8 cellular contexts compared by ENCODE assay signal in the genomic region with DNA sequence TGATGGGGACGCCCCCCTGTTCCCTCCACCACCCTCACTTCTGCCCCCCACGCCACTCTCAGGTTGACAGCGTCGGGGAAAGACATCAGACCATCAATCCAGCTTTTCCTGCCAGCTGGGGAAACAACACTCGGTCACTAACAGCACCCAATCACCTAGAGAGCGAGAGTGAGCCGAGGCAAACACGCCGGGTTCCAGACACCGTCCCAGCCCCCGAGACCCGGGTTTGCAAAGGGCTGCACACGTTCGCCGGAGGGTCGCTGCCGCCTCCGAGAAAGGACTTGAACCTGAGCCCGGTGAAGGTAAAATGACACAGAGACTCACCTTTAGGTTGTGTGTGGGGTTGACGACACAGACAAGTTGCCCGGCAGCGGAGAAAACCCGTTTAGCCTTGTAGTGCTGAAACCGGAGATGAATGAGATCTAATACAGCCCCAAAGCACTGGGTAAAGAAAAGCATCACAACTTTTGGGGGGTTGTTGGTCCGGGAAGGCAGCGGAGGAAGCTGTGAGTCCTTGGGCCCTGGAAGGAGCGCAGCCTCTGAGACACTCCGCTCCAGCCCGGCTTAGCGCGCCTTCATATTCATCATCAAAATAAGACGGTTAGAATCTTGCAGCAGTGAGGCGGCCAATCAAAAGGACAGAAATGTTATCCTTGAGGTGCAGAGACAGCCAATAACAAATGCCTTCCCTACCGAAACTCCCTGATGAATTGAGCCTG. TPM values are rescaled to one million over a fixed set of nuclear protein-coding genes. Genes with fewer than 3 reads are reported as not detected.
DNase-seq lines count a peak whose midpoint lies in the region; ATAC-seq and TF ChIP-seq lines count a peak whose summit lies in the region.

A gene with protein sequence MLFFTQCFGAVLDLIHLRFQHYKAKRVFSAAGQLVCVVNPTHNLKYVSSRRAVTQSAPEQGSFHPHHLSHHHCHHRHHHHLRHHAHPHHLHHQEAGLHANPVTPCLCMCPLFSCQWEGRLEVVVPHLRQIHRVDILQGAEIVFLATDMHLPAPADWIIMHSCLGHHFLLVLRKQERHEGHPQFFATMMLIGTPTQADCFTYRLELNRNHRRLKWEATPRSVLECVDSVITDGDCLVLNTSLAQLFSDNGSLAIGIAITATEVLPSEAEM (minus strand): TSS at position 583 of the 719 bp plus-strand sequence. CDS start 124 bp downstream, at position 459.

- DNase-seq in RWPE2 (ENCODE audit: low spot score) (no peak), choroid plexus epithelial cell (ENCODE audit: low read depth) (peak; percentile 42), middle frontal gyrus (ENCODE audit: extremely low spot score, low spot score) (peak; percentile 33), upper lobe of left lung (peak in 1 of 2 donors; percentile 55), GM13977 (ENCODE audit: low spot score) (no peak), NCI-H1930 (lab: John Stamatoyannopoulos, UW) (no peak)

- no peak for TF ChIP-seq POLR2A in upper lobe of left lung (IDR thresholded peaks at IDR 0.05)

- H3K4me3 ChIP-seq in BLaER1 (no peak within 1 kb of the TSS), RWPE2 (ENCODE audit: severe bottlenecking) (peak within 1 kb of the TSS; percentile 14), choroid plexus epithelial cell (ENCODE audit: low read depth, low read length) (peak within 1 kb of the TSS; percentile 22), upper lobe of left lung (peak within 1 kb of the TSS in 3 of 4 donors; percentile 13 to 30 (median 19))

- no peak; the same call in 2 of the 3 replicates for ATAC-seq in RWPE2 (ENCODE audit: low read depth)
- no peak for ATAC-seq in upper lobe of left lung (ENCODE audit: low FRiP score in 2 of 2)
- ATAC-seq in HG02981 (IDR thresholded peaks at IDR 0.05; ENCODE audit: unreplicated experiment): no peak

- H3K9me3 ChIP-seq in BLaER1: peaks cover 4% of the 10 kb centered on the region; the same call in 1 of the 2 replicates
- H3K9me3 ChIP-seq in RWPE2 (ENCODE audit: severe bottlenecking): no peaks in the 10 kb centered on the region
- H3K9me3 ChIP-seq in upper lobe of left lung: peaks cover 0 to 9% (median 3%) of the 10 kb centered on the region in 4 donors

- H3K36me3 ChIP-seq in BLaER1 (no peaks in the 10 kb centered on the region), RWPE2 (ENCODE audit: low read depth) (no peaks in the 10 kb centered on the region), upper lobe of left lung (no peaks in the 10 kb centered on the region)

- in situ Hi-C loops in GM13977 (cut with MboI; ENCODE audit: low pct_unique_long_range_greater_than_20kb, low sequenced_read_pairs, unreplicated experiment): no loop called here

- WGBS in upper lobe of left lung, 2 donors: 5 to 25% methylated on average over 19 to 33 of the region's 34 CpGs

- TF ChIP-seq EP300 in upper lobe of left lung (IDR thresholded peaks at IDR 0.05): no peak

- no peak for TF ChIP-seq CTCF in RWPE2 (IDR thresholded peaks at IDR 0.05; ENCODE audit: poor library complexity, severe bottlenecking)
- TF ChIP-seq CTCF in choroid plexus epithelial cell (conservative IDR thresholded peaks at IDR 0.05; ENCODE audit: low read depth, low read length): no peak
- no peak for TF ChIP-seq CTCF in upper lobe of left lung (IDR thresholded peaks at IDR 0.05)
- TF ChIP-seq CTCF in GM13977 (IDR thresholded peaks at IDR 0.05; ENCODE audit: extremely low read depth, insufficient read depth, missing control alignments): no peak

- H3K9ac ChIP-seq in BLaER1: no peak within 1 kb of the TSS

- no peaks in the 10 kb centered on the region for H4K20me1 ChIP-seq in BLaER1

- H3K27ac ChIP-seq in BLaER1 (no peak within 1 kb of the TSS), RWPE2 (ENCODE audit: poor library complexity, severe bottlenecking) (no peak within 1 kb of the TSS), upper lobe of left lung (no peak within 1 kb of the TSS)

- H3K4me1 ChIP-seq in BLaER1 (peaks cover 46% of the 10 kb centered on the region), RWPE2 (ENCODE audit: insufficient read depth, poor library complexity, severe bottlenecking) (no peaks in the 10 kb centered on the region), upper lobe of left lung (peaks cover 20 to 27% (median 22%) of the 10 kb centered on the region in 4 donors)

- H3K27me3 ChIP-seq in BLaER1 (no peaks in the 10 kb centered on the region), RWPE2 (ENCODE audit: insufficient read depth, poor library complexity, severe bottlenecking) (peaks cover 8% of the 10 kb centered on the region), upper lobe of left lung (peaks cover 0 to 6% (median 3%) of the 10 kb centered on the region in 4 donors)

- H3K4me2 ChIP-seq in BLaER1: peak within 1 kb of the TSS; percentile 67

RNA-seq across cellular contexts. Expression of the gene that starts here (rescaled TPM):
- under 1 TPM in 5 of 6 donors, not detected in 1; under 0.01 to 0.39 (median 0.03) TPM for total RNA-seq in upper lobe of left lung

Comparison
In these comparisons a context has a peak if more than half of its experiments do, and no peak if none do; other contexts are left out.
1. DNase-seq: peak in choroid plexus epithelial cell (single experiment) and middle frontal gyrus (single experiment); none in RWPE2 (single experiment), GM13977 (single experiment) and NCI-H1930 (0 of 2).